8 cellular contexts compared by ENCODE assay signal in genomic region chr22:30159561-30160353, GRCh38.
A peak's percentile ranks its signal among the peaks of the same experiment; 100 is the strongest.
DNase-seq lines count a peak whose midpoint lies in the region; ATAC-seq and TF ChIP-seq lines count a peak whose summit lies in the region.

No MANE protein-coding gene starts in this region.

- H3K27ac ChIP-seq in neutrophil = peak overlapping the region; percentile 1

- peaks cover 0 to 6% of the 10 kb centered on the region in 2 experiments for H3K4me1 ChIP-seq in neutrophil (ENCODE audit: control insufficient read depth in 1 of 2, insufficient read depth in 1 of 2, low read depth in 1 of 2, low read length in 1 of 2)

- H3K4me3 Mint-ChIP-seq in Calu3 (ENCODE audit: low read depth, unreplicated experiment) (no peak overlapping the region), chondrocyte (ENCODE audit: unreplicated experiment) (no peak overlapping the region)

- intact Hi-C loops in Calu3 (cut with micrococcal nuclease; ENCODE audit: unreplicated experiment) = no loop called here

- no peaks in the 10 kb centered on the region for H3K36me3 ChIP-seq in neutrophil

- no peak overlapping the region for H3K4me3 ChIP-seq in neutrophil (ENCODE audit: low read depth in 1 of 2, low read length in 1 of 2)

- H3K27me3 Mint-ChIP-seq in Calu3 (ENCODE audit: unreplicated experiment) (no peaks in the 10 kb centered on the region), chondrocyte (ENCODE audit: low read depth) (no peaks in the 10 kb centered on the region)

- H3K9me3 Mint-ChIP-seq in Calu3 (ENCODE audit: low read depth, unreplicated experiment) = no peaks in the 10 kb centered on the region
- no peaks in the 10 kb centered on the region for H3K9me3 Mint-ChIP-seq in chondrocyte (ENCODE audit: low read depth)

- TF ChIP-seq CTCF in Calu3 (IDR thresholded peaks at IDR 0.05; ENCODE audit: unreplicated experiment) = no peak
- TF ChIP-seq CTCF in chondrocyte (IDR thresholded peaks at IDR 0.05) = no peak
- TF ChIP-seq CTCF in neutrophil (IDR thresholded peaks at IDR 0.05) = no peak

- H3K27ac Mint-ChIP-seq in Calu3 (ENCODE audit: unreplicated experiment) (no peak overlapping the region), chondrocyte (ENCODE audit: unreplicated experiment) (peak overlapping the region; percentile 72)

- no TSS peak for BruUV-seq in Calu3 (replicated peaks; lab: Mats Ljungman, UMichigan)

- ATAC-seq in GM21381 (IDR thresholded peaks at IDR 0.05; ENCODE audit: unreplicated experiment) = no peak

- H3K9me3 ChIP-seq in neutrophil = no peaks in the 10 kb centered on the region

- no peaks in the 10 kb centered on the region for H3K27me3 ChIP-seq in neutrophil

- DNase-seq in Calu3 (peak; percentile 32), M059J (ENCODE audit: low read depth) (peak; percentile 63), chondrocyte (ENCODE audit: low spot score) (no peak), Kasumi-1 (lab: John Stamatoyannopoulos, UW) (no peak), NCI-H82 (lab: John Stamatoyannopoulos, UW) (no peak), NOMO-1 (lab: John Stamatoyannopoulos, UW; ENCODE audit: unreplicated experiment in 2 of 2) (no peak)

- H3K36me3 Mint-ChIP-seq in Calu3 (ENCODE audit: insufficient read depth, unreplicated experiment) (no peaks in the 10 kb centered on the region), chondrocyte (ENCODE audit: low read depth) (no peaks in the 10 kb centered on the region)

- CTCF ChIA-PET in Calu3 (lab: Charles Lee) = interaction anchor here (1.0 to 1.2 kb wide), 2 partner anchors 29 to 52 kb away, joined by 3 read pairs; no protein-coding TSS in a partner anchor

- H3K4me1 Mint-ChIP-seq in Calu3 (ENCODE audit: low read depth, unreplicated experiment) (peaks cover 12% of the 10 kb centered on the region), chondrocyte (ENCODE audit: low read depth) (peaks cover 17% of the 10 kb centered on the region)

Comparison
In these comparisons a context has a peak if more than half of its experiments do, and no peak if none do; other contexts are left out.
1. DNase-seq: peak in Calu3 (single experiment) and M059J (single experiment); none in chondrocyte (single experiment), Kasumi-1 (0 of 2), NCI-H82 (single experiment) and NOMO-1 (0 of 2).